Comparison of ENCODE assay signal across 36 cellular contexts in genomic region chr2:98127229-98127989, GRCh38. TPM values are rescaled to one million over a fixed set of nuclear protein-coding genes. Genes with fewer than 3 reads are reported as not detected.
DNase-seq lines count a peak whose midpoint lies in the region; ATAC-seq and TF ChIP-seq lines count a peak whose summit lies in the region.
"Had no signal": no experiment of that assay in that cellular context is flagged by ENCODE, and none has a peak within 500 bp of the region (broad histone marks: within the 10 kb centered on the region; RNA-seq: fewer than 3 reads in every experiment).

No MANE protein-coding gene starts in this region.

- CTCF ChIA-PET in PC-3 (lab: Charles Lee) = no interaction called here
- CTCF ChIA-PET in SK-N-SH (lab: Yijun Ruan, JAX) = no interaction called here

- DNase-seq in NCI-H2196 (lab: John Stamatoyannopoulos, UW; ENCODE audit: unreplicated experiment) = peak; percentile 15
- no peak for DNase-seq in NCI-H2196 treated with DMSO at 0.1 percent for 48 hours (lab: John Stamatoyannopoulos, UW; ENCODE audit: unreplicated experiment)
- peak; percentile 16 for DNase-seq in PC-3
- DNase-seq in esophagus squamous epithelium (lab: John Stamatoyannopoulos, UW) = no peak
- DNase-seq in osteocyte (ENCODE audit: extremely low spot score, unreplicated experiment) = peak; percentile 60
- DNase-seq in SK-N-SH = no peak
- DNase-seq in T-helper 1 cell = no peak
- DNase-seq: 8988T; activated CD4-positive, alpha-beta memory T cell treated with anti-CD3 and anti-CD28 coated beads for 36 hours; activated CD8-positive, alpha-beta memory T cell treated with anti-CD3 and anti-CD28 coated beads, Interleukin-2, amount 50 U/mL, for 48 hours; activated naive CD4-positive, alpha-beta T cell treated with Interleukin-2 at 50 U/mL for 16 hours; Calu3; central memory CD4-positive, alpha-beta T cell; DND-41; foreskin melanocyte; kidney glomerular epithelial cell; MM.1S; NCI-H1105 treated with DMSO at 0.1 percent for 48 hours; NCI-H1930; NCI-H2227 treated with DMSO at 0.1 percent for 48 hours; RPMI8226 had no signal

- H3K27me3 ChIP-seq in PC-3 (ENCODE audit: low read length) (peaks cover 27% of the 10 kb centered on the region; the same call in 1 of the 2 replicates), esophagus squamous epithelium (peaks cover 0 to 2% (median 0%) of the 10 kb centered on the region in 4 donors), SK-N-SH (ENCODE audit: insufficient read depth) (peaks cover 22% of the 10 kb centered on the region; the same call in 1 of the 2 replicates)
- H3K27me3 ChIP-seq: esophagus muscularis mucosa had no signal

- H3K4me1 ChIP-seq in PC-3 (ENCODE audit: insufficient read depth, low read length) = no peaks in the 10 kb centered on the region
- H3K4me1 ChIP-seq in esophagus squamous epithelium = peaks cover 4 to 20% (median 11%) of the 10 kb centered on the region in 3 donors
- no peaks in the 10 kb centered on the region for H3K4me1 ChIP-seq in SK-N-SH (ENCODE audit: control insufficient read depth in 1 of 2, insufficient read depth in 2 of 2, low read depth in 1 of 2, low read length in 1 of 2)

- 32 to 46% methylated on average over 5 to 11 of the region's 15 CpGs for WGBS in esophagus squamous epithelium, 2 donors
- 74% methylated on average over 10 of the region's 15 CpGs for WGBS in SK-N-SH (ENCODE audit: low lambda C conversion rate)

- no peaks in the 10 kb centered on the region for H3F3A ChIP-seq in PC-3 (ENCODE audit: low read length, unreplicated experiment)
- H3F3A ChIP-seq in SK-N-SH (replicated peaks; ENCODE audit: insufficient read depth) = no peaks in the 10 kb centered on the region

- TF ChIP-seq EP300 in SK-N-SH (IDR thresholded peaks at IDR 0.05; ENCODE audit: borderline replicate concordance in 1 of 2, low read depth in 1 of 2, low read length in 1 of 2) = no peak

- POLR2A ChIA-PET in PC-3 (lab: Charles Lee; ENCODE audit: unreplicated experiment) (no interaction called here), SK-N-SH (lab: Yijun Ruan, JAX) (no interaction called here)

- intact Hi-C loops in PC-3 (cut with micrococcal nuclease) = no loop called here
- intact Hi-C loops in esophagus squamous epithelium (cut with DNase I) = no loop called here

- no peak overlapping the region for H2AFZ ChIP-seq in PC-3 (ENCODE audit: low read length)
- H2AFZ ChIP-seq in SK-N-SH (ENCODE audit: low read depth) = no peak overlapping the region
- H2AFZ ChIP-seq: GM23338 had no signal

- H3K4me1 Mint-ChIP-seq in osteocyte (ENCODE audit: unreplicated experiment) = no peaks in the 10 kb centered on the region

- H3K4me3 Mint-ChIP-seq in osteocyte (ENCODE audit: unreplicated experiment) = no peak overlapping the region
- H3K4me3 Mint-ChIP-seq: activated CD4-positive, alpha-beta memory T cell treated with anti-CD3 and anti-CD28 coated beads for 36 hours; activated T-helper 1 cell treated with anti-CD3 and anti-CD28 coated beads, Interleukin-12 subunit alpha, Interleukin-12 subunit beta, Interleukin-2, Interleukin-4 antibody, amounts not matched to agents 30 ng/mL and 10 ng/mL and 1 ng/mL, durations not matched to agents 14 hours and 24 hours and 36 hours; GM23338; nephron; stimulated activated memory B cell treated with anti-CD40 and anti-IgM and Interleukin-4, amounts not matched to agents 10 μg/mL and 1 μg/mL and 100 μg/mL, for 72 hours; T-helper 1 cell treated with Interleukin-12 subunit alpha and Interleukin-12 subunit beta and Interleukin-4 antibody, amounts not matched to agents 30 μg/mL and 1 μg/mL, for 36 hours; type B pancreatic cell had no signal

- H3K36me3 ChIP-seq in PC-3 (ENCODE audit: low read depth, low read length) (no peaks in the 10 kb centered on the region), esophagus squamous epithelium (no peaks in the 10 kb centered on the region), SK-N-SH (replicated peaks in 1 of 2; ENCODE audit: control insufficient read depth in 1 of 2, insufficient read depth in 2 of 2, low read length in 1 of 2) (no peaks in the 10 kb centered on the region)
- H3K36me3 ChIP-seq: esophagus muscularis mucosa had no signal

- H3K4me3 ChIP-seq in PC-3 (ENCODE audit: low read length) (no peak overlapping the region), esophagus squamous epithelium (no peak overlapping the region), SK-N-SH (ENCODE audit: low read depth in 2 of 2, low read length in 1 of 2) (no peak overlapping the region)
- H3K4me3 ChIP-seq: esophagus muscularis mucosa, GM23338, SK-N-MC, skin epidermis had no signal

- H3K4me2 ChIP-seq in PC-3 (ENCODE audit: low read length) (no peak overlapping the region), SK-N-SH (no peak overlapping the region)
- H3K4me2 ChIP-seq: GM23338, KMS-11 had no signal

- no peak overlapping the region for H3K27ac ChIP-seq in PC-3 (ENCODE audit: low read length)
- peak overlapping the region in 3 of 4 donors; percentile 13 to 39 (median 14) for H3K27ac ChIP-seq in esophagus squamous epithelium
- no peak overlapping the region for H3K27ac ChIP-seq in SK-N-SH (ENCODE audit: low read depth in 2 of 2, low read length in 1 of 2)
- H3K27ac ChIP-seq: C4-2B, KMS-11, SK-N-MC, skin epidermis had no signal

- no TSS peak for BruUV-seq in PC-3 (replicated peaks; lab: Mats Ljungman, UMichigan)

- H3K9ac ChIP-seq in PC-3 (ENCODE audit: low read length) (no peak overlapping the region), SK-N-SH (no peak overlapping the region)
- H3K9ac ChIP-seq: KMS-11 had no signal

- no peak for TF ChIP-seq CTCF in PC-3 (conservative IDR thresholded peaks at IDR 0.05; ENCODE audit: low read depth, low read length)
- TF ChIP-seq CTCF in esophagus squamous epithelium (IDR thresholded peaks at IDR 0.05) = no peak
- no peak for TF ChIP-seq CTCF in osteocyte (IDR thresholded peaks at IDR 0.05)
- TF ChIP-seq CTCF in SK-N-SH (IDR thresholded peaks at IDR 0.05) = no peak

- H3K9me2 ChIP-seq in PC-3 (replicated peaks; ENCODE audit: low read length) (no peaks in the 10 kb centered on the region), SK-N-SH (no peaks in the 10 kb centered on the region)

- no peak for TF ChIP-seq POLR2A in esophagus squamous epithelium (IDR thresholded peaks at IDR 0.05)

- peaks cover 23% of the 10 kb centered on the region for H3K27me3 Mint-ChIP-seq in osteocyte (ENCODE audit: unreplicated experiment)
- H3K27me3 Mint-ChIP-seq: activated CD4-positive, alpha-beta memory T cell treated with anti-CD3 and anti-CD28 coated beads for 36 hours; stimulated activated memory B cell treated with anti-CD40 and anti-IgM and Interleukin-4, amounts not matched to agents 10 μg/mL and 1 μg/mL and 100 μg/mL, for 72 hours had no signal

- H3K79me2 ChIP-seq in PC-3 (ENCODE audit: low read length) (no peaks in the 10 kb centered on the region), SK-N-SH (ENCODE audit: insufficient read depth) (no peaks in the 10 kb centered on the region)

- no peak for TF ChIP-seq RAD21 in SK-N-SH (IDR thresholded peaks at IDR 0.05; ENCODE audit: low read length)

- H4K20me1 ChIP-seq in PC-3 (ENCODE audit: low read length) (no peaks in the 10 kb centered on the region), SK-N-SH (ENCODE audit: insufficient read depth) (no peaks in the 10 kb centered on the region)

- H3K36me3 Mint-ChIP-seq in osteocyte (ENCODE audit: unreplicated experiment) = no peaks in the 10 kb centered on the region
- H3K36me3 Mint-ChIP-seq: activated CD4-positive, alpha-beta memory T cell treated with anti-CD3 and anti-CD28 coated beads for 36 hours; stimulated activated memory B cell treated with anti-CD40 and anti-IgM and Interleukin-4, amounts not matched to agents 10 μg/mL and 1 μg/mL and 100 μg/mL, for 72 hours; type B pancreatic cell had no signal

- H3K27ac Mint-ChIP-seq in osteocyte (ENCODE audit: unreplicated experiment) = no peak overlapping the region
- H3K27ac Mint-ChIP-seq: activated CD4-positive, alpha-beta memory T cell treated with anti-CD3 and anti-CD28 coated beads for 36 hours; activated T-helper 1 cell treated with anti-CD3 and anti-CD28 coated beads, Interleukin-12 subunit alpha, Interleukin-12 subunit beta, Interleukin-2, Interleukin-4 antibody, amounts not matched to agents 30 ng/mL and 10 ng/mL and 1 ng/mL, durations not matched to agents 14 hours and 24 hours and 36 hours; GM23338; nephron; stimulated activated memory B cell treated with anti-CD40 and anti-IgM and Interleukin-4, amounts not matched to agents 10 μg/mL and 1 μg/mL and 100 μg/mL, for 72 hours; T-helper 1 cell treated with Interleukin-12 subunit alpha and Interleukin-12 subunit beta and Interleukin-4 antibody, amounts not matched to agents 30 μg/mL and 1 μg/mL, for 36 hours; type B pancreatic cell had no signal

- H3K9me3 ChIP-seq in PC-3 (ENCODE audit: low read length) (no peaks in the 10 kb centered on the region), esophagus squamous epithelium (no peaks in the 10 kb centered on the region), SK-N-SH (no peaks in the 10 kb centered on the region)
- H3K9me3 ChIP-seq: esophagus muscularis mucosa had no signal

- ATAC-seq in PC-3 = no peak
- ATAC-seq in HG03457 (IDR thresholded peaks at IDR 0.05; ENCODE audit: unreplicated experiment) = no peak
- ATAC-seq: activated CD4-positive, CD25-positive, alpha-beta regulatory T cell treated with anti-CD3 and anti-CD28 coated beads, Interleukin-2, amount 50 U/mL, for 24 hours; stimulated activated memory B cell treated with anti-CD40 and anti-IgM and Interleukin-4, amounts not matched to agents 10 μg/mL and 1 μg/mL and 100 μg/mL, for 72 hours had no signal

- H3K9me3 Mint-ChIP-seq in osteocyte (ENCODE audit: unreplicated experiment) = no peaks in the 10 kb centered on the region
- H3K9me3 Mint-ChIP-seq: activated CD4-positive, alpha-beta memory T cell treated with anti-CD3 and anti-CD28 coated beads for 36 hours; activated T-helper 1 cell treated with anti-CD3 and anti-CD28 coated beads, Interleukin-12 subunit alpha, Interleukin-12 subunit beta, Interleukin-2, Interleukin-4 antibody, amounts not matched to agents 30 ng/mL and 10 ng/mL and 1 ng/mL, durations not matched to agents 14 hours and 24 hours and 36 hours; GM23338; nephron; stimulated activated memory B cell treated with anti-CD40 and anti-IgM and Interleukin-4, amounts not matched to agents 10 μg/mL and 1 μg/mL and 100 μg/mL, for 72 hours; T-helper 1 cell treated with Interleukin-12 subunit alpha and Interleukin-12 subunit beta and Interleukin-4 antibody, amounts not matched to agents 30 μg/mL and 1 μg/mL, for 36 hours; type B pancreatic cell had no signal

TF ChIP-seq in SK-N-SH, 30 proteins besides CTCF, POLR2A, EP300 and RAD21 (continues in another document):
- TF ChIP-seq NFIC (IDR thresholded peaks at IDR 0.05; ENCODE audit: borderline replicate concordance) (no peak), SMC3 (IDR thresholded peaks at IDR 0.05; ENCODE audit: low read depth, low read length) (no peak), YY1 (IDR thresholded peaks at IDR 0.05; ENCODE audit: low read depth) (no peak), NRF1 (IDR thresholded peaks at IDR 0.05; ENCODE audit: low read depth, low read length) (no peak), EZH2phosphoT487 (IDR thresholded peaks at IDR 0.05; ENCODE audit: borderline replicate concordance, low read depth) (no peak)

RNA-seq across cellular contexts. Expression of gene VWA3B, which starts 40.4 kb away (rescaled TPM):
- not detected in 2 replicates for total RNA-seq in PC-3 (2014; rRNA removed)
- not detected for total RNA-seq in esophagus squamous epithelium
- total RNA-seq in osteocyte = not detected in 2 replicates
- not detected in 2 replicates for polyA plus RNA-seq in SK-N-SH (2012; rRNA removed)
- polyA plus RNA-seq in SK-N-SH (2012; cell fraction: cytosol; rRNA removed) = not detected in 2 replicates
- polyA plus RNA-seq in SK-N-SH (2012; cell fraction: nucleus; rRNA removed) = not detected in 2 replicates
- total RNA-seq: activated CD4-positive, alpha-beta memory T cell treated with anti-CD3 and anti-CD28 coated beads for 36 hours; activated T-helper 1 cell treated with anti-CD3 and anti-CD28 coated beads, Interleukin-12 subunit alpha, Interleukin-12 subunit beta, Interleukin-2, Interleukin-4 antibody, amounts not matched to agents 30 ng/mL and 10 ng/mL and 1 ng/mL, durations not matched to agents 14 hours and 24 hours and 36 hours; Calu3; esophagus muscularis mucosa; GM23338; lung microvascular endothelial cell; renal cortical epithelial cell had no signal
- polyA plus RNA-seq: GM23338 had no signal

Comparison
In these comparisons a context has a peak if more than half of its experiments do, and no peak if none do; other contexts are left out.
1. DNase-seq: peak in NCI-H2196 (single experiment), PC-3 (single experiment) and osteocyte (single experiment); none in NCI-H2196 treated with DMSO at 0.1 percent for 48 hours (single experiment), esophagus squamous epithelium (single experiment), SK-N-SH (single experiment) and T-helper 1 cell (0 of 5).
2. H3K27ac ChIP-seq: peak in esophagus squamous epithelium (3 of 4); none in PC-3 (single experiment) and SK-N-SH (0 of 2).